In the genomic region with DNA sequence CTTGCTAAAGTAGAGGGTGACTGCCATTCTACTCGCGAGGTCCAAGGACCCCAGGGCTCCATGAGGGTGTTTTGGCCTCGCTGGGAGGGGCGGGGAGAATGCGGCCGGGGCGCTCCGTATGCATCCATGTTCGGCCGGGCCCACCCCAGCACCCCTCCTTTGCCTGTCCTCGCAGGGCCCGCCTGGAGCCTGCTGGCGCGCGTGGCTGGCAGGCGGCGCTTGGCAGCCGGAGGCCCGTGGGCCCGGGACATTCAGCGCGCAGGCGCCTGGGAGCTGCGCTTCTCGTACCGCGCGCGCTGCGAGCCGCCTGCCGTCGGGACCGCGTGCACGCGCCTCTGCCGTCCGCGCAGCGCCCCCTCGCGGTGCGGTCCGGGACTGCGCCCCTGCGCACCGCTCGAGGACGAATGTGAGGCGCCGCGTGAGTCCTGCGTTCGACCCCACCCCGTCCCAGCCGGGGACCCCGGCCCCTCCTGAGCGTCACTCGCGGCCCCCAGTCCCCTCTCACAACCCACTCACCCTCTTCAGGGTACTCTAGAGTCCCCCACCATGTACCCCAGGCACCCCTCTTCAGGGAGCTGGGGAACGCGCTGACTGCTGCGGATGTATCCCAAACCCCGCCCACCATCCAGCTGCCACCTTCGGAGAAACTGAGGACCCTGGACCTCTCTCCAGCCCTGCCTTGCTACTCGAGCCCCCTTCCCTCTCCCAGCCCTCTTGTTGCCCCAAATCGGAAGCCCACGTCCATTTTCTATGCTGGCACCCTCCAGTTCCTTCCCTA, we compare ENCODE assay signal across 1 cellular context.
A peak's percentile ranks its signal among the peaks of the same experiment; 100 is the strongest.
TF ChIP-seq lines count a peak whose summit lies in the region.

No MANE protein-coding gene starts in this region.

TF ChIP-seq in K562, 482 proteins besides CTCF, POLR2A, EP300 and RAD21 (continued from another document and continues in another):
- TF ChIP-seq, protein P1, sequence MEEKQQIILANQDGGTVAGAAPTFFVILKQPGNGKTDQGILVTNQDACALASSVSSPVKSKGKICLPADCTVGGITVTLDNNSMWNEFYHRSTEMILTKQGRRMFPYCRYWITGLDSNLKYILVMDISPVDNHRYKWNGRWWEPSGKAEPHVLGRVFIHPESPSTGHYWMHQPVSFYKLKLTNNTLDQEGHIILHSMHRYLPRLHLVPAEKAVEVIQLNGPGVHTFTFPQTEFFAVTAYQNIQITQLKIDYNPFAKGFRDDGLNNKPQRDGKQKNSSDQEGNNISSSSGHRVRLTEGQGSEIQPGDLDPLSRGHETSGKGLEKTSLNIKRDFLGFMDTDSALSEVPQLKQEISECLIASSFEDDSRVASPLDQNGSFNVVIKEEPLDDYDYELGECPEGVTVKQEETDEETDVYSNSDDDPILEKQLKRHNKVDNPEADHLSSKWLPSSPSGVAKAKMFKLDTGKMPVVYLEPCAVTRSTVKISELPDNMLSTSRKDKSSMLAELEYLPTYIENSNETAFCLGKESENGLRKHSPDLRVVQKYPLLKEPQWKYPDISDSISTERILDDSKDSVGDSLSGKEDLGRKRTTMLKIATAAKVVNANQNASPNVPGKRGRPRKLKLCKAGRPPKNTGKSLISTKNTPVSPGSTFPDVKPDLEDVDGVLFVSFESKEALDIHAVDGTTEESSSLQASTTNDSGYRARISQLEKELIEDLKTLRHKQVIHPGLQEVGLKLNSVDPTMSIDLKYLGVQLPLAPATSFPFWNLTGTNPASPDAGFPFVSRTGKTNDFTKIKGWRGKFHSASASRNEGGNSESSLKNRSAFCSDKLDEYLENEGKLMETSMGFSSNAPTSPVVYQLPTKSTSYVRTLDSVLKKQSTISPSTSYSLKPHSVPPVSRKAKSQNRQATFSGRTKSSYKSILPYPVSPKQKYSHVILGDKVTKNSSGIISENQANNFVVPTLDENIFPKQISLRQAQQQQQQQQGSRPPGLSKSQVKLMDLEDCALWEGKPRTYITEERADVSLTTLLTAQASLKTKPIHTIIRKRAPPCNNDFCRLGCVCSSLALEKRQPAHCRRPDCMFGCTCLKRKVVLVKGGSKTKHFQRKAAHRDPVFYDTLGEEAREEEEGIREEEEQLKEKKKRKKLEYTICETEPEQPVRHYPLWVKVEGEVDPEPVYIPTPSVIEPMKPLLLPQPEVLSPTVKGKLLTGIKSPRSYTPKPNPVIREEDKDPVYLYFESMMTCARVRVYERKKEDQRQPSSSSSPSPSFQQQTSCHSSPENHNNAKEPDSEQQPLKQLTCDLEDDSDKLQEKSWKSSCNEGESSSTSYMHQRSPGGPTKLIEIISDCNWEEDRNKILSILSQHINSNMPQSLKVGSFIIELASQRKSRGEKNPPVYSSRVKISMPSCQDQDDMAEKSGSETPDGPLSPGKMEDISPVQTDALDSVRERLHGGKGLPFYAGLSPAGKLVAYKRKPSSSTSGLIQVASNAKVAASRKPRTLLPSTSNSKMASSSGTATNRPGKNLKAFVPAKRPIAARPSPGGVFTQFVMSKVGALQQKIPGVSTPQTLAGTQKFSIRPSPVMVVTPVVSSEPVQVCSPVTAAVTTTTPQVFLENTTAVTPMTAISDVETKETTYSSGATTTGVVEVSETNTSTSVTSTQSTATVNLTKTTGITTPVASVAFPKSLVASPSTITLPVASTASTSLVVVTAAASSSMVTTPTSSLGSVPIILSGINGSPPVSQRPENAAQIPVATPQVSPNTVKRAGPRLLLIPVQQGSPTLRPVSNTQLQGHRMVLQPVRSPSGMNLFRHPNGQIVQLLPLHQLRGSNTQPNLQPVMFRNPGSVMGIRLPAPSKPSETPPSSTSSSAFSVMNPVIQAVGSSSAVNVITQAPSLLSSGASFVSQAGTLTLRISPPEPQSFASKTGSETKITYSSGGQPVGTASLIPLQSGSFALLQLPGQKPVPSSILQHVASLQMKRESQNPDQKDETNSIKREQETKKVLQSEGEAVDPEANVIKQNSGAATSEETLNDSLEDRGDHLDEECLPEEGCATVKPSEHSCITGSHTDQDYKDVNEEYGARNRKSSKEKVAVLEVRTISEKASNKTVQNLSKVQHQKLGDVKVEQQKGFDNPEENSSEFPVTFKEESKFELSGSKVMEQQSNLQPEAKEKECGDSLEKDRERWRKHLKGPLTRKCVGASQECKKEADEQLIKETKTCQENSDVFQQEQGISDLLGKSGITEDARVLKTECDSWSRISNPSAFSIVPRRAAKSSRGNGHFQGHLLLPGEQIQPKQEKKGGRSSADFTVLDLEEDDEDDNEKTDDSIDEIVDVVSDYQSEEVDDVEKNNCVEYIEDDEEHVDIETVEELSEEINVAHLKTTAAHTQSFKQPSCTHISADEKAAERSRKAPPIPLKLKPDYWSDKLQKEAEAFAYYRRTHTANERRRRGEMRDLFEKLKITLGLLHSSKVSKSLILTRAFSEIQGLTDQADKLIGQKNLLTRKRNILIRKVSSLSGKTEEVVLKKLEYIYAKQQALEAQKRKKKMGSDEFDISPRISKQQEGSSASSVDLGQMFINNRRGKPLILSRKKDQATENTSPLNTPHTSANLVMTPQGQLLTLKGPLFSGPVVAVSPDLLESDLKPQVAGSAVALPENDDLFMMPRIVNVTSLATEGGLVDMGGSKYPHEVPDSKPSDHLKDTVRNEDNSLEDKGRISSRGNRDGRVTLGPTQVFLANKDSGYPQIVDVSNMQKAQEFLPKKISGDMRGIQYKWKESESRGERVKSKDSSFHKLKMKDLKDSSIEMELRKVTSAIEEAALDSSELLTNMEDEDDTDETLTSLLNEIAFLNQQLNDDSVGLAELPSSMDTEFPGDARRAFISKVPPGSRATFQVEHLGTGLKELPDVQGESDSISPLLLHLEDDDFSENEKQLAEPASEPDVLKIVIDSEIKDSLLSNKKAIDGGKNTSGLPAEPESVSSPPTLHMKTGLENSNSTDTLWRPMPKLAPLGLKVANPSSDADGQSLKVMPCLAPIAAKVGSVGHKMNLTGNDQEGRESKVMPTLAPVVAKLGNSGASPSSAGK (IDR thresholded peaks at IDR 0.05) = peak; percentile 100
- TF ChIP-seq SLC30A9 (CRISPR knock-in tag; IDR thresholded peaks at IDR 0.05) (no peak), ZNF140 (CRISPR knock-in tag; IDR thresholded peaks at IDR 0.05) (no peak), MYBL2 (IDR thresholded peaks at IDR 0.05; ENCODE audit: low read depth) (no peak), MYBL2 (CRISPR knock-in tag; IDR thresholded peaks at IDR 0.05; ENCODE audit: borderline replicate concordance) (no peak), RFX1 (IDR thresholded peaks at IDR 0.05) (no peak), PPARD (CRISPR knock-in tag; IDR thresholded peaks at IDR 0.05) (no peak), POLR3A (IDR thresholded peaks at IDR 0.05; ENCODE audit: borderline replicate concordance, extremely low read depth, insufficient read depth, insufficient read length) (no peak), NCOA6 (IDR thresholded peaks at IDR 0.05) (no peak), NFXL1 (CRISPR knock-in tag; IDR thresholded peaks at IDR 0.05) (no peak), ZNF76 (CRISPR knock-in tag; IDR thresholded peaks at IDR 0.05; ENCODE audit: borderline replicate concordance) (no peak), SAP30 (IDR thresholded peaks at IDR 0.05; ENCODE audit: borderline replicate concordance, insufficient read depth, low read depth, low read length, poor library complexity, severe bottlenecking) (no peak), TCF7L2 (IDR thresholded peaks at IDR 0.05; ENCODE audit: low read depth, low read length) (no peak), TFAM (CRISPR knock-in tag; conservative IDR thresholded peaks at IDR 0.05) (no peak), FOXP1 (CRISPR knock-in tag; IDR thresholded peaks at IDR 0.05) (peak; percentile 100), ZNF79 (CRISPR knock-in tag; IDR thresholded peaks at IDR 0.05; ENCODE audit: low read depth) (no peak), ARNT (IDR thresholded peaks at IDR 0.05) (no peak), MEF2D (tag; conservative IDR thresholded peaks at IDR 0.05; ENCODE audit: low read depth) (no peak), NFIX (CRISPR knock-in tag; IDR thresholded peaks at IDR 0.05; ENCODE audit: low read depth) (no peak), DNMT1 (IDR thresholded peaks at IDR 0.05) (no peak), ZNF324 (CRISPR knock-in tag; IDR thresholded peaks at IDR 0.05) (no peak), TOE1 (IDR thresholded peaks at IDR 0.05; ENCODE audit: borderline replicate concordance) (no peak; the same call in 1 of the 2 replicates), TOE1 (CRISPR knock-in tag; IDR thresholded peaks at IDR 0.05; ENCODE audit: borderline replicate concordance, low read depth) (peak; percentile 99), MED1 (CRISPR knock-in tag; IDR thresholded peaks at IDR 0.05; ENCODE audit: borderline replicate concordance) (peak; percentile 98; the same call in 1 of the 2 replicates), ZSCAN32 (CRISPR knock-in tag; IDR thresholded peaks at IDR 0.05) (no peak), ZNF133 (CRISPR knock-in tag; IDR thresholded peaks at IDR 0.05) (no peak), POLR2AphosphoS2 (IDR thresholded peaks at IDR 0.05; ENCODE audit: low read length) (no peak), NR2C1 (IDR thresholded peaks at IDR 0.05) (no peak), NR2C1 (tag; IDR thresholded peaks at IDR 0.05) (no peak), PHB2 (IDR thresholded peaks at IDR 0.05; ENCODE audit: low read depth) (no peak), IFI16 (CRISPR knock-in tag; IDR thresholded peaks at IDR 0.05) (no peak), DIDO1 (tag; IDR thresholded peaks at IDR 0.05; ENCODE audit: low read depth) (no peak)
- TF ChIP-seq, protein P2, sequence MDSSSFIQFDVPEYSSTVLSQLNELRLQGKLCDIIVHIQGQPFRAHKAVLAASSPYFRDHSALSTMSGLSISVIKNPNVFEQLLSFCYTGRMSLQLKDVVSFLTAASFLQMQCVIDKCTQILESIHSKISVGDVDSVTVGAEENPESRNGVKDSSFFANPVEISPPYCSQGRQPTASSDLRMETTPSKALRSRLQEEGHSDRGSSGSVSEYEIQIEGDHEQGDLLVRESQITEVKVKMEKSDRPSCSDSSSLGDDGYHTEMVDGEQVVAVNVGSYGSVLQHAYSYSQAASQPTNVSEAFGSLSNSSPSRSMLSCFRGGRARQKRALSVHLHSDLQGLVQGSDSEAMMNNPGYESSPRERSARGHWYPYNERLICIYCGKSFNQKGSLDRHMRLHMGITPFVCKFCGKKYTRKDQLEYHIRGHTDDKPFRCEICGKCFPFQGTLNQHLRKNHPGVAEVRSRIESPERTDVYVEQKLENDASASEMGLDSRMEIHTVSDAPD (CRISPR knock-in tag; IDR thresholded peaks at IDR 0.05) = no peak
- TF ChIP-seq, protein P3, sequence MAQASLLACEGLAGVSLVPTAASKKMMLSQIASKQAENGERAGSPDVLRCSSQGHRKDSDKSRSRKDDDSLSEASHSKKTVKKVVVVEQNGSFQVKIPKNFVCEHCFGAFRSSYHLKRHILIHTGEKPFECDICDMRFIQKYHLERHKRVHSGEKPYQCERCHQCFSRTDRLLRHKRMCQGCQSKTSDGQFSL (CRISPR knock-in tag; IDR thresholded peaks at IDR 0.05) = peak; percentile 93
- TF ChIP-seq, protein P3 (tag; IDR thresholded peaks at IDR 0.05) = no peak
- TF ChIP-seq, protein P4, sequence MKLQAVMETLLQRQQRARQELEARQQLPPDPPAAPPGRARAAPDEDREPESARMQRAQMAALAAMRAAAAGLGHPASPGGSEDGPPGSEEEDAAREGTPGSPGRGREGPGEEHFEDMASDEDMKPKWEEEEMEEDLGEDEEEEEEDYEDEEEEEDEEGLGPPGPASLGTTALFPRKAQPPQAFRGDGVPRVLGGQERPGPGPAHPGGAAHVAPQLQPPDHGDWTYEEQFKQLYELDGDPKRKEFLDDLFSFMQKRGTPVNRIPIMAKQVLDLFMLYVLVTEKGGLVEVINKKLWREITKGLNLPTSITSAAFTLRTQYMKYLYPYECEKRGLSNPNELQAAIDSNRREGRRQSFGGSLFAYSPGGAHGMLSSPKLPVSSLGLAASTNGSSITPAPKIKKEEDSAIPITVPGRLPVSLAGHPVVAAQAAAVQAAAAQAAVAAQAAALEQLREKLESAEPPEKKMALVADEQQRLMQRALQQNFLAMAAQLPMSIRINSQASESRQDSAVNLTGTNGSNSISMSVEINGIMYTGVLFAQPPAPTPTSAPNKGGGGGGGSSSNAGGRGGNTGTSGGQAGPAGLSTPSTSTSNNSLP (IDR thresholded peaks at IDR 0.05; ENCODE audit: borderline replicate concordance, low read depth, low read length) = no peak
- TF ChIP-seq, protein P5, sequence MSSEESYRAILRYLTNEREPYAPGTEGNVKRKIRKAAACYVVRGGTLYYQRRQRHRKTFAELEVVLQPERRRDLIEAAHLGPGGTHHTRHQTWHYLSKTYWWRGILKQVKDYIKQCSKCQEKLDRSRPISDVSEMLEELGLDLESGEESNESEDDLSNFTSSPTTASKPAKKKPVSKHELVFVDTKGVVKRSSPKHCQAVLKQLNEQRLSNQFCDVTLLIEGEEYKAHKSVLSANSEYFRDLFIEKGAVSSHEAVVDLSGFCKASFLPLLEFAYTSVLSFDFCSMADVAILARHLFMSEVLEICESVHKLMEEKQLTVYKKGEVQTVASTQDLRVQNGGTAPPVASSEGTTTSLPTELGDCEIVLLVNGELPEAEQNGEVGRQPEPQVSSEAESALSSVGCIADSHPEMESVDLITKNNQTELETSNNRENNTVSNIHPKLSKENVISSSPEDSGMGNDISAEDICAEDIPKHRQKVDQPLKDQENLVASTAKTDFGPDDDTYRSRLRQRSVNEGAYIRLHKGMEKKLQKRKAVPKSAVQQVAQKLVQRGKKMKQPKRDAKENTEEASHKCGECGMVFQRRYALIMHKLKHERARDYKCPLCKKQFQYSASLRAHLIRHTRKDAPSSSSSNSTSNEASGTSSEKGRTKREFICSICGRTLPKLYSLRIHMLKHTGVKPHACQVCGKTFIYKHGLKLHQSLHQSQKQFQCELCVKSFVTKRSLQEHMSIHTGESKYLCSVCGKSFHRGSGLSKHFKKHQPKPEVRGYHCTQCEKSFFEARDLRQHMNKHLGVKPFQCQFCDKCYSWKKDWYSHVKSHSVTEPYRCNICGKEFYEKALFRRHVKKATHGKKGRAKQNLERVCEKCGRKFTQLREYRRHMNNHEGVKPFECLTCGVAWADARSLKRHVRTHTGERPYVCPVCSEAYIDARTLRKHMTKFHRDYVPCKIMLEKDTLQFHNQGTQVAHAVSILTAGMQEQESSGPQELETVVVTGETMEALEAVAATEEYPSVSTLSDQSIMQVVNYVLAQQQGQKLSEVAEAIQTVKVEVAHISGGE (CRISPR knock-in tag; IDR thresholded peaks at IDR 0.05) = peak in 1 of 3 experiments; percentile 47; a peak in 1 of 6 replicates
- TF ChIP-seq, protein P6, sequence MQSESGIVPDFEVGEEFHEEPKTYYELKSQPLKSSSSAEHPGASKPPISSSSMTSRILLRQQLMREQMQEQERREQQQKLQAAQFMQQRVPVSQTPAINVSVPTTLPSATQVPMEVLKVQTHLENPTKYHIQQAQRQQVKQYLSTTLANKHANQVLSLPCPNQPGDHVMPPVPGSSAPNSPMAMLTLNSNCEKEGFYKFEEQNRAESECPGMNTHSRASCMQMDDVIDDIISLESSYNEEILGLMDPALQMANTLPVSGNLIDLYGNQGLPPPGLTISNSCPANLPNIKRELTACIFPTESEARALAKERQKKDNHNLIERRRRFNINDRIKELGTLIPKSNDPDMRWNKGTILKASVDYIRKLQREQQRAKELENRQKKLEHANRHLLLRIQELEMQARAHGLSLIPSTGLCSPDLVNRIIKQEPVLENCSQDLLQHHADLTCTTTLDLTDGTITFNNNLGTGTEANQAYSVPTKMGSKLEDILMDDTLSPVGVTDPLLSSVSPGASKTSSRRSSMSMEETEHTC (IDR thresholded peaks at IDR 0.05) = no peak
- TF ChIP-seq, protein P7, sequence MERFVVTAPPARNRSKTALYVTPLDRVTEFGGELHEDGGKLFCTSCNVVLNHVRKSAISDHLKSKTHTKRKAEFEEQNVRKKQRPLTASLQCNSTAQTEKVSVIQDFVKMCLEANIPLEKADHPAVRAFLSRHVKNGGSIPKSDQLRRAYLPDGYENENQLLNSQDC (CRISPR knock-in tag; IDR thresholded peaks at IDR 0.05) = no peak
